8 cellular contexts compared by ENCODE assay signal in genomic region chr10:21532694-21533576, GRCh38. TPM values are rescaled to one million over a fixed set of nuclear protein-coding genes. Genes with fewer than 3 reads are reported as not detected.
A peak's percentile ranks its signal among the peaks of the same experiment; 100 is the strongest.
DNase-seq lines count a peak whose midpoint lies in the region; ATAC-seq and TF ChIP-seq lines count a peak whose summit lies in the region.

No MANE protein-coding gene starts in this region.

- H3K36me3 Mint-ChIP-seq in activated naive CD8-positive, alpha-beta T cell treated with anti-CD3 and anti-CD28 coated beads, Interleukin-2, amount 10 ng/mL, durations not matched to agents 7 days and 5 days = peaks cover 5% of the 10 kb centered on the region

- peaks cover 25% of the 10 kb centered on the region for H3K27me3 Mint-ChIP-seq in activated naive CD8-positive, alpha-beta T cell treated with anti-CD3 and anti-CD28 coated beads, Interleukin-2, amount 10 ng/mL, durations not matched to agents 7 days and 5 days

- DNase-seq in right atrium auricular region (ENCODE audit: low spot score) (no peak), Right ventricle myocardium inferior (ENCODE audit: missing footprints) (no peak), left kidney (ENCODE audit: low read depth, low spot score) (peak; percentile 19), tibial artery (peak in 1 of 2 donors; percentile 61), cerebellar nuclear complex (lab: John Stamatoyannopoulos, UW) (no peak)
- DNase-seq in activated naive CD8-positive, alpha-beta T cell treated with anti-CD3 and anti-CD28 coated beads, Interleukin-2, amount 10 ng/mL, durations not matched to agents 7 days and 5 days = no peak
- DNase-seq in activated CD4-positive, alpha-beta T cell treated with anti-CD3 and anti-CD28 coated beads for 48 hours = no peak

- ATAC-seq in Right ventricle myocardium inferior (no peak), HG03196 (IDR thresholded peaks at IDR 0.05; ENCODE audit: unreplicated experiment) (peak; percentile 2)
- ATAC-seq in activated naive CD8-positive, alpha-beta T cell treated with anti-CD3 and anti-CD28 coated beads, Interleukin-2, amount 10 ng/mL, durations not matched to agents 7 days and 5 days (ENCODE audit: low read depth) = no peak

- H3K36me3 ChIP-seq in right atrium auricular region (peaks cover 10% of the 10 kb centered on the region), tibial artery (peaks cover 0 to 12% (median 5%) of the 10 kb centered on the region in 3 donors)

- H3K4me3 ChIP-seq in right atrium auricular region = peak overlapping the region; percentile 90 to 95
- peak overlapping the region; percentile 80 to 90 for H3K4me3 ChIP-seq in tibial artery

- TF ChIP-seq CTCF in right atrium auricular region (IDR thresholded peaks at IDR 0.05) (no peak), tibial artery (IDR thresholded peaks at IDR 0.05) (no peak)

- H3K27ac Mint-ChIP-seq in activated naive CD8-positive, alpha-beta T cell treated with anti-CD3 and anti-CD28 coated beads, Interleukin-2, amount 10 ng/mL, durations not matched to agents 7 days and 5 days = peak overlapping the region; percentile 96

- no peaks in the 10 kb centered on the region for H3K9me3 Mint-ChIP-seq in activated naive CD8-positive, alpha-beta T cell treated with anti-CD3 and anti-CD28 coated beads, Interleukin-2, amount 10 ng/mL, durations not matched to agents 7 days and 5 days

- peaks cover 18% of the 10 kb centered on the region for H3K4me1 Mint-ChIP-seq in activated naive CD8-positive, alpha-beta T cell treated with anti-CD3 and anti-CD28 coated beads, Interleukin-2, amount 10 ng/mL, durations not matched to agents 7 days and 5 days

- H3K4me3 Mint-ChIP-seq in activated naive CD8-positive, alpha-beta T cell treated with anti-CD3 and anti-CD28 coated beads, Interleukin-2, amount 10 ng/mL, durations not matched to agents 7 days and 5 days = peak overlapping the region; percentile 98

- H3K27me3 ChIP-seq in right atrium auricular region = no peaks in the 10 kb centered on the region
- H3K27me3 ChIP-seq in tibial artery = no peaks in the 10 kb centered on the region

- H3K4me1 ChIP-seq in right atrium auricular region (peaks cover 0 to 34% of the 10 kb centered on the region in 2 donors), tibial artery (peaks cover 0 to 22% (median 7%) of the 10 kb centered on the region in 4 donors)

- H3K27ac ChIP-seq in right atrium auricular region (peak overlapping the region; percentile 97 to 98), tibial artery (peak overlapping the region; percentile 91 to 96)

- POLR2A ChIA-PET in activated naive CD8-positive, alpha-beta T cell treated with anti-CD3 and anti-CD28 coated beads, Interleukin-2, amount 10 ng/mL, durations not matched to agents 7 days and 5 days (lab: Charles Lee) = interaction anchor here (1.4 to 1.7 kb wide), 2 partner anchors 36 to 93 kb away, joined by 3 to 4 read pairs; no protein-coding TSS in a partner anchor

- H3K9me3 ChIP-seq in right atrium auricular region (no peaks in the 10 kb centered on the region), tibial artery (no peaks in the 10 kb centered on the region)

- intact Hi-C loops in Right ventricle myocardium inferior (cut with DNase I) = loop anchor here (1.0 kb wide), 1 partner anchor 16 kb away; no protein-coding TSS in a partner anchor
- intact Hi-C loops in tibial artery (cut with DNase I; ENCODE audit: low total_unique reads) = no loop called here

RNA-seq across cellular contexts. Expression of gene MLLT10, which starts 1.1 kb away (rescaled TPM):
- total RNA-seq in right atrium auricular region (10 to 100 TPM; 18.8 to 27.2 TPM), Right ventricle myocardium inferior (18.3 TPM)
- total RNA-seq in activated naive CD8-positive, alpha-beta T cell treated with anti-CD3 and anti-CD28 coated beads, Interleukin-2, amount 10 ng/mL, durations not matched to agents 7 days and 5 days = 10 to 100 TPM; 50.0 to 58.0 TPM

RNA-seq across cellular contexts. Expression of gene SKIDA1, which starts 7.5 kb away (rescaled TPM):
- total RNA-seq in right atrium auricular region (1 to 10 TPM; 2.1 to 2.6 TPM), Right ventricle myocardium inferior (2.6 TPM)
- under 1 TPM; 0.09 to 0.58 TPM for total RNA-seq in activated naive CD8-positive, alpha-beta T cell treated with anti-CD3 and anti-CD28 coated beads, Interleukin-2, amount 10 ng/mL, durations not matched to agents 7 days and 5 days
